ENCODE assay signal across 23 cellular contexts in genomic region chr3:16365454-16366128, GRCh38.
DNase-seq lines count a peak whose midpoint lies in the region; ATAC-seq and TF ChIP-seq lines count a peak whose summit lies in the region.
"Had no signal": no experiment of that assay in that cellular context is flagged by ENCODE, and none has a peak within 500 bp of the region (broad histone marks: within the 10 kb centered on the region; RNA-seq: fewer than 3 reads in every experiment).

No MANE protein-coding gene starts in this region.

- H3K27ac ChIP-seq in left ventricle myocardium inferior (replicated peaks) (peak overlapping the region; percentile 76), right cardiac atrium (ENCODE audit: low read length) (no peak overlapping the region), OCI-LY3 (ENCODE audit: low read length) (peak overlapping the region; percentile 33; the same call in 1 of the 2 replicates), ascending aorta (no peak overlapping the region)
- H3K27ac ChIP-seq: cardiac muscle cell, dorsolateral prefrontal cortex, neutrophil, SJCRH30, thyroid gland, WERI-Rb-1 had no signal

- DNase-seq in left ventricle myocardium inferior (no peak), right cardiac atrium (no peak), ascending aorta (ENCODE audit: low spot score in 2 of 2) (no peak)
- no peak for DNase-seq in effector memory CD8-positive, alpha-beta T cell
- DNase-seq in stimulated activated naive B cell treated with anti-CD40 and anti-IgM and Interleukin-4, amounts not matched to agents 10 μg/mL and 1 μg/mL and 100 μg/mL, for 72 hours, result no peak
- no peak for DNase-seq in T-helper 2 cell treated with Interferon-gamma antibody and Interleukin-4, amounts not matched to agents 5 μg/mL and 100 μg/mL, for 36 hours (ENCODE audit: low spot score)
- DNase-seq: activated CD4-positive, alpha-beta memory T cell treated with anti-CD3 and anti-CD28 coated beads, Interleukin-2, amount 10 ng/mL, durations not matched to agents 7 days and 5 days; dorsolateral prefrontal cortex; EL; Kasumi-1; left cardiac atrium; NCI-H1092 treated with DMSO at 0.1 percent for 48 hours; NCI-H748 treated with DMSO at 0.1 percent for 48 hours; SJCRH30; T-helper 2 cell; thyroid gland; WERI-Rb-1 had no signal

- H4K20me1 ChIP-seq in OCI-LY3 (ENCODE audit: insufficient read depth, low read length), result peaks cover 88% of the 10 kb centered on the region

- H2AFZ ChIP-seq in OCI-LY3 (ENCODE audit: low read depth, low read length), result no peak overlapping the region

- no peaks in the 10 kb centered on the region for H3K27me3 ChIP-seq in left ventricle myocardium inferior (ENCODE audit: low read depth)
- no peaks in the 10 kb centered on the region for H3K27me3 ChIP-seq in right cardiac atrium (ENCODE audit: control insufficient read depth, insufficient read depth)
- no peaks in the 10 kb centered on the region for H3K27me3 ChIP-seq in OCI-LY3 (ENCODE audit: low read depth, low read length)
- H3K27me3 ChIP-seq in ascending aorta, result no peaks in the 10 kb centered on the region
- H3K27me3 ChIP-seq: cardiac muscle cell, dorsolateral prefrontal cortex, gastroesophageal sphincter, neutrophil, SJCRH30, thyroid gland had no signal

- H3K4me1 Mint-ChIP-seq in effector memory CD8-positive, alpha-beta T cell (ENCODE audit: low read depth in 2 of 2), result peaks cover 10 to 33% of the 10 kb centered on the region in 2 donors
- H3K4me1 Mint-ChIP-seq in stimulated activated naive B cell treated with anti-CD40 and anti-IgM and Interleukin-4, amounts not matched to agents 10 μg/mL and 1 μg/mL and 100 μg/mL, for 72 hours, result peaks cover 55 to 89% of the 10 kb centered on the region in 2 donors
- H3K4me1 Mint-ChIP-seq in T-helper 2 cell treated with Interferon-gamma antibody and Interleukin-4, amounts not matched to agents 5 μg/mL and 100 μg/mL, for 36 hours (ENCODE audit: low read depth), result peaks cover 12% of the 10 kb centered on the region

- no peak overlapping the region for H3K4me2 ChIP-seq in OCI-LY3 (ENCODE audit: low read length)

- no peaks in the 10 kb centered on the region for H3K9me3 Mint-ChIP-seq in effector memory CD8-positive, alpha-beta T cell
- H3K9me3 Mint-ChIP-seq in stimulated activated naive B cell treated with anti-CD40 and anti-IgM and Interleukin-4, amounts not matched to agents 10 μg/mL and 1 μg/mL and 100 μg/mL, for 72 hours, result no peaks in the 10 kb centered on the region
- H3K9me3 Mint-ChIP-seq in T-helper 2 cell treated with Interferon-gamma antibody and Interleukin-4, amounts not matched to agents 5 μg/mL and 100 μg/mL, for 36 hours, result no peaks in the 10 kb centered on the region
- H3K9me3 Mint-ChIP-seq: activated CD4-positive, alpha-beta memory T cell treated with anti-CD3 and anti-CD28 coated beads, Interleukin-2, amount 10 ng/mL, durations not matched to agents 7 days and 5 days had no signal

- peaks cover 58% of the 10 kb centered on the region for H3K79me2 ChIP-seq in OCI-LY3 (ENCODE audit: low read length)

- H3K27me3 Mint-ChIP-seq in effector memory CD8-positive, alpha-beta T cell, result no peaks in the 10 kb centered on the region
- no peaks in the 10 kb centered on the region for H3K27me3 Mint-ChIP-seq in stimulated activated naive B cell treated with anti-CD40 and anti-IgM and Interleukin-4, amounts not matched to agents 10 μg/mL and 1 μg/mL and 100 μg/mL, for 72 hours
- no peaks in the 10 kb centered on the region for H3K27me3 Mint-ChIP-seq in T-helper 2 cell treated with Interferon-gamma antibody and Interleukin-4, amounts not matched to agents 5 μg/mL and 100 μg/mL, for 36 hours (ENCODE audit: low read depth)
- H3K27me3 Mint-ChIP-seq: activated CD4-positive, alpha-beta memory T cell treated with anti-CD3 and anti-CD28 coated beads, Interleukin-2, amount 10 ng/mL, durations not matched to agents 7 days and 5 days had no signal

- H3K4me1 ChIP-seq in left ventricle myocardium inferior, result peaks cover 67% of the 10 kb centered on the region
- H3K4me1 ChIP-seq in right cardiac atrium (ENCODE audit: control insufficient read depth, insufficient read depth, low read length), result peaks cover 1% of the 10 kb centered on the region
- peaks cover 7% of the 10 kb centered on the region for H3K4me1 ChIP-seq in OCI-LY3 (ENCODE audit: low read length)
- H3K4me1 ChIP-seq in ascending aorta, result peaks cover 3 to 14% of the 10 kb centered on the region in 2 donors
- H3K4me1 ChIP-seq: SJCRH30 had no signal

- H3K36me3 Mint-ChIP-seq in effector memory CD8-positive, alpha-beta T cell (ENCODE audit: insufficient read depth), result peaks cover 32% of the 10 kb centered on the region
- H3K36me3 Mint-ChIP-seq in stimulated activated naive B cell treated with anti-CD40 and anti-IgM and Interleukin-4, amounts not matched to agents 10 μg/mL and 1 μg/mL and 100 μg/mL, for 72 hours, result peaks cover 82 to 92% of the 10 kb centered on the region in 2 donors
- H3K36me3 Mint-ChIP-seq in T-helper 2 cell treated with Interferon-gamma antibody and Interleukin-4, amounts not matched to agents 5 μg/mL and 100 μg/mL, for 36 hours (ENCODE audit: low read depth), result peaks cover 43% of the 10 kb centered on the region

- intact Hi-C loops in left ventricle myocardium inferior (cut with micrococcal nuclease) (no loop called here), right cardiac atrium (cut with DNase I) (loop anchor here in 1 of 4 donors (10.0 kb wide), 1 partner anchor 71 kb away; no protein-coding TSS in a partner anchor), ascending aorta (cut with DNase I) (no loop called here)

- peak overlapping the region; percentile 32 to 49 for H3K27ac Mint-ChIP-seq in effector memory CD8-positive, alpha-beta T cell
- peak overlapping the region; percentile 92 for H3K27ac Mint-ChIP-seq in stimulated activated naive B cell treated with anti-CD40 and anti-IgM and Interleukin-4, amounts not matched to agents 10 μg/mL and 1 μg/mL and 100 μg/mL, for 72 hours
- H3K27ac Mint-ChIP-seq in T-helper 2 cell treated with Interferon-gamma antibody and Interleukin-4, amounts not matched to agents 5 μg/mL and 100 μg/mL, for 36 hours, result no peak overlapping the region
- H3K27ac Mint-ChIP-seq: activated CD4-positive, alpha-beta memory T cell treated with anti-CD3 and anti-CD28 coated beads, Interleukin-2, amount 10 ng/mL, durations not matched to agents 7 days and 5 days had no signal

- H3K4me3 Mint-ChIP-seq in effector memory CD8-positive, alpha-beta T cell, result no peak overlapping the region
- peak overlapping the region; percentile 1 to 48 for H3K4me3 Mint-ChIP-seq in stimulated activated naive B cell treated with anti-CD40 and anti-IgM and Interleukin-4, amounts not matched to agents 10 μg/mL and 1 μg/mL and 100 μg/mL, for 72 hours
- H3K4me3 Mint-ChIP-seq in T-helper 2 cell treated with Interferon-gamma antibody and Interleukin-4, amounts not matched to agents 5 μg/mL and 100 μg/mL, for 36 hours, result no peak overlapping the region
- H3K4me3 Mint-ChIP-seq: activated CD4-positive, alpha-beta memory T cell treated with anti-CD3 and anti-CD28 coated beads, Interleukin-2, amount 10 ng/mL, durations not matched to agents 7 days and 5 days had no signal

- no peak overlapping the region for H3K4me3 ChIP-seq in left ventricle myocardium inferior
- no peak overlapping the region for H3K4me3 ChIP-seq in right cardiac atrium (ENCODE audit: low read length)
- H3K4me3 ChIP-seq in OCI-LY3 (ENCODE audit: low read length), result no peak overlapping the region
- H3K4me3 ChIP-seq in ascending aorta, result no peak overlapping the region
- H3K4me3 ChIP-seq: cardiac muscle cell, dorsolateral prefrontal cortex, gastroesophageal sphincter, SJCRH30, thyroid gland had no signal

- H3K36me3 ChIP-seq in left ventricle myocardium inferior (peaks cover 81% of the 10 kb centered on the region), OCI-LY3 (replicated peaks; ENCODE audit: low read depth, low read length) (peaks cover 89% of the 10 kb centered on the region), ascending aorta (peaks cover 20 to 67% of the 10 kb centered on the region in 2 donors)
- H3K36me3 ChIP-seq: cardiac muscle cell, neutrophil, SJCRH30, WERI-Rb-1 had no signal

- H3K9ac ChIP-seq in OCI-LY3 (ENCODE audit: low read length), result no peak overlapping the region

- H3K9me3 ChIP-seq in left ventricle myocardium inferior (replicated peaks) (no peaks in the 10 kb centered on the region), right cardiac atrium (ENCODE audit: control insufficient read depth, low read length) (no peaks in the 10 kb centered on the region), OCI-LY3 (ENCODE audit: insufficient read depth, low read length) (no peaks in the 10 kb centered on the region), ascending aorta (no peaks in the 10 kb centered on the region)
- H3K9me3 ChIP-seq: gastroesophageal sphincter, neutrophil, SJCRH30, thyroid gland had no signal

- WGBS in right cardiac atrium, result 64% methylated on average over 6 of the region's 6 CpGs

- ATAC-seq in right cardiac atrium (no peak), SK-N-SH treated with all-trans-retinoic acid at 6 μM for 48 hours (no peak)
- no peak for ATAC-seq in effector memory CD8-positive, alpha-beta T cell (replicated peaks)
- peak; percentile 44 to 47 for ATAC-seq in stimulated activated naive B cell treated with anti-CD40 and anti-IgM and Interleukin-4, amounts not matched to agents 10 μg/mL and 1 μg/mL and 100 μg/mL, for 72 hours (replicated peaks)
- ATAC-seq: gastroesophageal sphincter, left cardiac atrium, Panc1 had no signal

- TF ChIP-seq CTCF in left ventricle myocardium inferior (IDR thresholded peaks at IDR 0.05; ENCODE audit: borderline replicate concordance) (no peak), OCI-LY3 (IDR thresholded peaks at IDR 0.05; ENCODE audit: low read depth, low read length) (no peak), ascending aorta (IDR thresholded peaks at IDR 0.05) (no peak)

Comparison
In these comparisons a context has a peak if more than half of its experiments do, and no peak if none do; other contexts are left out.
1. H3K27ac ChIP-seq: peak in left ventricle myocardium inferior (single experiment) and OCI-LY3 (single experiment); none in right cardiac atrium (single experiment) and ascending aorta (0 of 2).
2. ATAC-seq: peak in stimulated activated naive B cell treated with anti-CD40 and anti-IgM and Interleukin-4, amounts not matched to agents 10 μg/mL and 1 μg/mL and 100 μg/mL, for 72 hours (2 of 2); none in right cardiac atrium (0 of 2), effector memory CD8-positive, alpha-beta T cell (single experiment) and SK-N-SH treated with all-trans-retinoic acid at 6 μM for 48 hours (single experiment).
3. H3K4me3 Mint-ChIP-seq: peak in stimulated activated naive B cell treated with anti-CD40 and anti-IgM and Interleukin-4, amounts not matched to agents 10 μg/mL and 1 μg/mL and 100 μg/mL, for 72 hours (2 of 2); none in effector memory CD8-positive, alpha-beta T cell (0 of 2) and T-helper 2 cell treated with Interferon-gamma antibody and Interleukin-4, amounts not matched to agents 5 μg/mL and 100 μg/mL, for 36 hours (single experiment).